Comparison of ENCODE assay signal across 1 cellular context in the genomic region with DNA sequence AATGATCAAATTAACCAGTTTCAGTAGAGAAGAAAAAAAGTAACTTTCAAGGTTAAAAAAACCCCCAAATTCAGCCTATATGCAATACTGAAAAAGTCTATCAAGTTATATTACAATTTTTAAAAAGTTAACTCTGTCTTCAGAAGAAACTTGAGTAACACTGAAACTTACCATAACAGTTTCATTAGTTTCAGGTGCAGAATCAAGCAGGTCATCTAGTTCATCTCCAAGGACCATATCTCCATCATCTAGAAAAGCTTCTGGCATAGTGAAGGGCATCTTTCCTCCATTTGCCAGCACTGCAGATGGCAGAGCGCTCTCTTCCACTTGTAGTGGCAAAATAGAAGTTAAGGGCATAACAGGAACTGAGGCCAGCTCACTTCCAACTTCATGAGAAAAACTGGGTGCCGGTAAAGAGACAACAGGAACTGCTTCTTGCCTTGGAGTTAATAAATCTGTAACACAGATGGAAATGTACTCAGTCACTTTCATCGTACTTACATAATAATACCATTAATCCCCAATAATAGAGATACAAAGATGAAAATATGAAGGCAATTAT.
TF ChIP-seq lines count a peak whose summit lies in the region.

No MANE protein-coding gene starts in this region.

TF ChIP-seq in GM12878, 131 proteins besides CTCF, POLR2A, EP300 and RAD21 (continues in another document):
- TF ChIP-seq ETV6 (conservative IDR thresholded peaks at IDR 0.05 in 1 of 2, IDR thresholded peaks at IDR 0.05 in 1 of 2; ENCODE audit: borderline replicate concordance in 1 of 2, low read depth in 1 of 2), result 0 out of 4 replicates have a peak, but pooled peaks of 1 of the 2 experiments have one; percentile 34
- TF ChIP-seq YY1 (IDR thresholded peaks at IDR 0.05; ENCODE audit: low read depth, low read length), result 0 out of 2 replicates have a peak, but pooled peaks have one; percentile 16
- TF ChIP-seq, protein P1, sequence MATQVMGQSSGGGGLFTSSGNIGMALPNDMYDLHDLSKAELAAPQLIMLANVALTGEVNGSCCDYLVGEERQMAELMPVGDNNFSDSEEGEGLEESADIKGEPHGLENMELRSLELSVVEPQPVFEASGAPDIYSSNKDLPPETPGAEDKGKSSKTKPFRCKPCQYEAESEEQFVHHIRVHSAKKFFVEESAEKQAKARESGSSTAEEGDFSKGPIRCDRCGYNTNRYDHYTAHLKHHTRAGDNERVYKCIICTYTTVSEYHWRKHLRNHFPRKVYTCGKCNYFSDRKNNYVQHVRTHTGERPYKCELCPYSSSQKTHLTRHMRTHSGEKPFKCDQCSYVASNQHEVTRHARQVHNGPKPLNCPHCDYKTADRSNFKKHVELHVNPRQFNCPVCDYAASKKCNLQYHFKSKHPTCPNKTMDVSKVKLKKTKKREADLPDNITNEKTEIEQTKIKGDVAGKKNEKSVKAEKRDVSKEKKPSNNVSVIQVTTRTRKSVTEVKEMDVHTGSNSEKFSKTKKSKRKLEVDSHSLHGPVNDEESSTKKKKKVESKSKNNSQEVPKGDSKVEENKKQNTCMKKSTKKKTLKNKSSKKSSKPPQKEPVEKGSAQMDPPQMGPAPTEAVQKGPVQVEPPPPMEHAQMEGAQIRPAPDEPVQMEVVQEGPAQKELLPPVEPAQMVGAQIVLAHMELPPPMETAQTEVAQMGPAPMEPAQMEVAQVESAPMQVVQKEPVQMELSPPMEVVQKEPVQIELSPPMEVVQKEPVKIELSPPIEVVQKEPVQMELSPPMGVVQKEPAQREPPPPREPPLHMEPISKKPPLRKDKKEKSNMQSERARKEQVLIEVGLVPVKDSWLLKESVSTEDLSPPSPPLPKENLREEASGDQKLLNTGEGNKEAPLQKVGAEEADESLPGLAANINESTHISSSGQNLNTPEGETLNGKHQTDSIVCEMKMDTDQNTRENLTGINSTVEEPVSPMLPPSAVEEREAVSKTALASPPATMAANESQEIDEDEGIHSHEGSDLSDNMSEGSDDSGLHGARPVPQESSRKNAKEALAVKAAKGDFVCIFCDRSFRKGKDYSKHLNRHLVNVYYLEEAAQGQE (IDR thresholded peaks at IDR 0.05; ENCODE audit: low read depth, low read length), result no peak
- TF ChIP-seq BRCA1 (IDR thresholded peaks at IDR 0.05; ENCODE audit: low read depth, low read length), result no peak
- TF ChIP-seq SREBF1 (IDR thresholded peaks at IDR 0.05; ENCODE audit: low read length), result no peak
- no peak for TF ChIP-seq USF1 (IDR thresholded peaks at IDR 0.05; ENCODE audit: borderline replicate concordance, extremely low read length, insufficient read depth, low read depth, low read length)
- TF ChIP-seq, protein P2, sequence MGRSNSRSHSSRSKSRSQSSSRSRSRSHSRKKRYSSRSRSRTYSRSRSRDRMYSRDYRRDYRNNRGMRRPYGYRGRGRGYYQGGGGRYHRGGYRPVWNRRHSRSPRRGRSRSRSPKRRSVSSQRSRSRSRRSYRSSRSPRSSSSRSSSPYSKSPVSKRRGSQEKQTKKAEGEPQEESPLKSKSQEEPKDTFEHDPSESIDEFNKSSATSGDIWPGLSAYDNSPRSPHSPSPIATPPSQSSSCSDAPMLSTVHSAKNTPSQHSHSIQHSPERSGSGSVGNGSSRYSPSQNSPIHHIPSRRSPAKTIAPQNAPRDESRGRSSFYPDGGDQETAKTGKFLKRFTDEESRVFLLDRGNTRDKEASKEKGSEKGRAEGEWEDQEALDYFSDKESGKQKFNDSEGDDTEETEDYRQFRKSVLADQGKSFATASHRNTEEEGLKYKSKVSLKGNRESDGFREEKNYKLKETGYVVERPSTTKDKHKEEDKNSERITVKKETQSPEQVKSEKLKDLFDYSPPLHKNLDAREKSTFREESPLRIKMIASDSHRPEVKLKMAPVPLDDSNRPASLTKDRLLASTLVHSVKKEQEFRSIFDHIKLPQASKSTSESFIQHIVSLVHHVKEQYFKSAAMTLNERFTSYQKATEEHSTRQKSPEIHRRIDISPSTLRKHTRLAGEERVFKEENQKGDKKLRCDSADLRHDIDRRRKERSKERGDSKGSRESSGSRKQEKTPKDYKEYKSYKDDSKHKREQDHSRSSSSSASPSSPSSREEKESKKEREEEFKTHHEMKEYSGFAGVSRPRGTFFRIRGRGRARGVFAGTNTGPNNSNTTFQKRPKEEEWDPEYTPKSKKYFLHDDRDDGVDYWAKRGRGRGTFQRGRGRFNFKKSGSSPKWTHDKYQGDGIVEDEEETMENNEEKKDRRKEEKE (IDR thresholded peaks at IDR 0.05), result no peak
- TF ChIP-seq SUPT20H (IDR thresholded peaks at IDR 0.05; ENCODE audit: borderline replicate concordance, control insufficient read depth, low read depth, low read length), result no peak
- 0 out of 2 replicates have a peak, but pooled peaks have one; percentile 30 for TF ChIP-seq TARDBP (IDR thresholded peaks at IDR 0.05; ENCODE audit: borderline replicate concordance)
- TF ChIP-seq, protein P3, sequence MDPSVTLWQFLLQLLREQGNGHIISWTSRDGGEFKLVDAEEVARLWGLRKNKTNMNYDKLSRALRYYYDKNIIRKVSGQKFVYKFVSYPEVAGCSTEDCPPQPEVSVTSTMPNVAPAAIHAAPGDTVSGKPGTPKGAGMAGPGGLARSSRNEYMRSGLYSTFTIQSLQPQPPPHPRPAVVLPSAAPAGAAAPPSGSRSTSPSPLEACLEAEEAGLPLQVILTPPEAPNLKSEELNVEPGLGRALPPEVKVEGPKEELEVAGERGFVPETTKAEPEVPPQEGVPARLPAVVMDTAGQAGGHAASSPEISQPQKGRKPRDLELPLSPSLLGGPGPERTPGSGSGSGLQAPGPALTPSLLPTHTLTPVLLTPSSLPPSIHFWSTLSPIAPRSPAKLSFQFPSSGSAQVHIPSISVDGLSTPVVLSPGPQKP (IDR thresholded peaks at IDR 0.05; ENCODE audit: low read depth, low read length), result no peak
- TF ChIP-seq JUNB (IDR thresholded peaks at IDR 0.05), result peak; percentile 52
- TF ChIP-seq NR2C2 (IDR thresholded peaks at IDR 0.05; ENCODE audit: borderline replicate concordance, control insufficient read depth, insufficient read length, low read depth), result no peak
- TF ChIP-seq, protein P4, sequence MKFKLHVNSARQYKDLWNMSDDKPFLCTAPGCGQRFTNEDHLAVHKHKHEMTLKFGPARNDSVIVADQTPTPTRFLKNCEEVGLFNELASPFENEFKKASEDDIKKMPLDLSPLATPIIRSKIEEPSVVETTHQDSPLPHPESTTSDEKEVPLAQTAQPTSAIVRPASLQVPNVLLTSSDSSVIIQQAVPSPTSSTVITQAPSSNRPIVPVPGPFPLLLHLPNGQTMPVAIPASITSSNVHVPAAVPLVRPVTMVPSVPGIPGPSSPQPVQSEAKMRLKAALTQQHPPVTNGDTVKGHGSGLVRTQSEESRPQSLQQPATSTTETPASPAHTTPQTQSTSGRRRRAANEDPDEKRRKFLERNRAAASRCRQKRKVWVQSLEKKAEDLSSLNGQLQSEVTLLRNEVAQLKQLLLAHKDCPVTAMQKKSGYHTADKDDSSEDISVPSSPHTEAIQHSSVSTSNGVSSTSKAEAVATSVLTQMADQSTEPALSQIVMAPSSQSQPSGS (IDR thresholded peaks at IDR 0.05; ENCODE audit: low read length), result no peak
- TF ChIP-seq EGR1 (IDR thresholded peaks at IDR 0.05; ENCODE audit: borderline replicate concordance in 1 of 2, low read depth in 2 of 2, low read length in 2 of 2), result no peak
- TF ChIP-seq ASH2L (IDR thresholded peaks at IDR 0.05; ENCODE audit: borderline replicate concordance, low read depth), result no peak
- TF ChIP-seq NR2C1 (IDR thresholded peaks at IDR 0.05), result no peak
- TF ChIP-seq, protein P5, sequence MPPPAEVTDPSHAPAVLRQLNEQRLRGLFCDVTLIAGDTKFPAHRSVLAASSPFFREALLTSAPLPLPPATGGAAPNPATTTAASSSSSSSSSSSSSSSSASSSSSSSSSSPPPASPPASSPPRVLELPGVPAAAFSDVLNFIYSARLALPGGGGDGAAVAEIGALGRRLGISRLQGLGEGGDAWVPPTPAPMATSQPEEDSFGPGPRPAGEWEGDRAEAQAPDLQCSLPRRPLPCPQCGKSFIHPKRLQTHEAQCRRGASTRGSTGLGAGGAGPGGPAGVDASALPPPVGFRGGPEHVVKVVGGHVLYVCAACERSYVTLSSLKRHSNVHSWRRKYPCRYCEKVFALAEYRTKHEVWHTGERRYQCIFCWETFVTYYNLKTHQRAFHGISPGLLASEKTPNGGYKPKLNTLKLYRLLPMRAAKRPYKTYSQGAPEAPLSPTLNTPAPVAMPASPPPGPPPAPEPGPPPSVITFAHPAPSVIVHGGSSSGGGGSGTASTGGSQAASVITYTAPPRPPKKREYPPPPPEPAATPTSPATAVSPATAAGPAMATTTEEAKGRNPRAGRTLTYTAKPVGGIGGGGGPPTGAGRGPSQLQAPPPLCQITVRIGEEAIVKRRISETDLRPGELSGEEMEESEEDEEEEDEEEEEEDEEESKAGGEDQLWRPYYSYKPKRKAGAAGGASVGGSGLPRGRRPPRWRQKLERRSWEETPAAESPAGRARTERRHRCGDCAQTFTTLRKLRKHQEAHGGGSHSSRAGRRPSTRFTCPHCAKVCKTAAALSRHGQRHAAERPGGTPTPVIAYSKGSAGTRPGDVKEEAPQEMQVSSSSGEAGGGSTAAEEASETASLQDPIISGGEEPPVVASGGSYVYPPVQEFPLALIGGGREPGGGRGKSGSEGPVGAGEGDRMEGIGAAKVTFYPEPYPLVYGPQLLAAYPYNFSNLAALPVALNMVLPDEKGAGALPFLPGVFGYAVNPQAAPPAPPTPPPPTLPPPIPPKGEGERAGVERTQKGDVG (CRISPR knock-in tag; IDR thresholded peaks at IDR 0.05), result no peak
- TF ChIP-seq EZH2 (IDR thresholded peaks at IDR 0.05; ENCODE audit: borderline replicate concordance, control insufficient read depth, low read depth, low read length), result no peak
- no peak for TF ChIP-seq ZNF622 (IDR thresholded peaks at IDR 0.05)
- no peak for TF ChIP-seq MTA3 (IDR thresholded peaks at IDR 0.05; ENCODE audit: borderline replicate concordance, low read length)
- no peak for TF ChIP-seq EED (IDR thresholded peaks at IDR 0.05; ENCODE audit: low read depth)
- TF ChIP-seq ZBTB40 (IDR thresholded peaks at IDR 0.05; ENCODE audit: borderline replicate concordance), result no peak
- no peak for TF ChIP-seq TAF1 (IDR thresholded peaks at IDR 0.05; ENCODE audit: borderline replicate concordance, low read depth, low read length)
- TF ChIP-seq RUNX3 (IDR thresholded peaks at IDR 0.05; ENCODE audit: low read length), result peak; percentile 28; the same call in 1 of the 2 replicates
- no peak for TF ChIP-seq ZZZ3 (IDR thresholded peaks at IDR 0.05; ENCODE audit: control insufficient read depth, insufficient read length, low read depth)
- TF ChIP-seq SMC3 (IDR thresholded peaks at IDR 0.05; ENCODE audit: borderline replicate concordance, low read length), result no peak
- no peak for TF ChIP-seq USF2 (IDR thresholded peaks at IDR 0.05; ENCODE audit: borderline replicate concordance, low read depth, low read length)
- no peak for TF ChIP-seq NBN (IDR thresholded peaks at IDR 0.05)
- TF ChIP-seq, protein P6, sequence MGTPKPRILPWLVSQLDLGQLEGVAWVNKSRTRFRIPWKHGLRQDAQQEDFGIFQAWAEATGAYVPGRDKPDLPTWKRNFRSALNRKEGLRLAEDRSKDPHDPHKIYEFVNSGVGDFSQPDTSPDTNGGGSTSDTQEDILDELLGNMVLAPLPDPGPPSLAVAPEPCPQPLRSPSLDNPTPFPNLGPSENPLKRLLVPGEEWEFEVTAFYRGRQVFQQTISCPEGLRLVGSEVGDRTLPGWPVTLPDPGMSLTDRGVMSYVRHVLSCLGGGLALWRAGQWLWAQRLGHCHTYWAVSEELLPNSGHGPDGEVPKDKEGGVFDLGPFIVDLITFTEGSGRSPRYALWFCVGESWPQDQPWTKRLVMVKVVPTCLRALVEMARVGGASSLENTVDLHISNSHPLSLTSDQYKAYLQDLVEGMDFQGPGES (IDR thresholded peaks at IDR 0.05), result no peak
- TF ChIP-seq ATF7 (IDR thresholded peaks at IDR 0.05; ENCODE audit: low read depth), result no peak
- TF ChIP-seq TCF3 (IDR thresholded peaks at IDR 0.05; ENCODE audit: borderline replicate concordance, insufficient read depth, low read depth, low read length), result no peak
- peak; percentile 42; the same call in 1 of the 2 replicates for TF ChIP-seq SPI1 (IDR thresholded peaks at IDR 0.05; ENCODE audit: borderline replicate concordance, insufficient read depth, low read depth, low read length)
- no peak for TF ChIP-seq CBX5 (IDR thresholded peaks at IDR 0.05; ENCODE audit: low read depth)
- no peak for TF ChIP-seq ZNF274 (IDR thresholded peaks at IDR 0.05; ENCODE audit: insufficient read depth, insufficient read length)
- no peak for TF ChIP-seq HDAC2 (IDR thresholded peaks at IDR 0.05)
- no peak for TF ChIP-seq SREBF2 (IDR thresholded peaks at IDR 0.05; ENCODE audit: low read length)
